Comparison of ENCODE assay signal across 23 cellular contexts in genomic region chr11:8729837-8730696, GRCh38. TPM values are rescaled to one million over a fixed set of nuclear protein-coding genes. Genes with fewer than 3 reads are reported as not detected.
A peak's percentile ranks its signal among the peaks of the same experiment; 100 is the strongest.
DNase-seq lines count a peak whose midpoint lies in the region; ATAC-seq and TF ChIP-seq lines count a peak whose summit lies in the region.
"Had no signal": no experiment of that assay in that cellular context is flagged by ENCODE, and none has a peak within 500 bp of the region (broad histone marks: within the 10 kb centered on the region; RNA-seq: fewer than 3 reads in every experiment).

No MANE protein-coding gene starts in this region.

- H3K4me3 ChIP-seq in cardiac muscle cell (no peak overlapping the region), choroid plexus epithelial cell (ENCODE audit: low read depth, low read length) (no peak overlapping the region), neural progenitor cell (no peak overlapping the region), tibial artery (no peak overlapping the region), dorsolateral prefrontal cortex (no peak overlapping the region)
- H3K4me3 ChIP-seq: coronary artery, Peyer's patch had no signal

- no peaks in the 10 kb centered on the region for H3K27me3 ChIP-seq in cardiac muscle cell
- no peaks in the 10 kb centered on the region for H3K27me3 ChIP-seq in neural progenitor cell
- H3K27me3 ChIP-seq in tibial artery: no peaks in the 10 kb centered on the region
- H3K27me3 ChIP-seq in dorsolateral prefrontal cortex: no peaks in the 10 kb centered on the region
- H3K27me3 ChIP-seq: Peyer's patch had no signal

- H3K79me2 ChIP-seq in neural progenitor cell (ENCODE audit: low read depth): no peaks in the 10 kb centered on the region

- H2AFZ ChIP-seq in neural progenitor cell (replicated peaks): no peak overlapping the region

- peak overlapping the region; percentile 66 for H3K4me3 Mint-ChIP-seq in neural progenitor cell
- H3K4me3 Mint-ChIP-seq: activated CD8-positive, alpha-beta T cell treated with anti-CD3 and anti-CD28 coated beads for 36 hours; CD4-positive, alpha-beta T cell; HFFc6; type B pancreatic cell had no signal

- intact Hi-C loops in Right ventricle myocardium superior (cut with DNase I) (loop anchor here (5.0 kb wide), 1 partner anchor 67 kb away; no protein-coding TSS in a partner anchor), tibial artery (cut with DNase I; ENCODE audit: low total_unique reads) (no loop called here), dorsolateral prefrontal cortex (cut with DNase I) (no loop called here)

- no peak overlapping the region for H3K4me2 ChIP-seq in neural progenitor cell
- H3K4me2 ChIP-seq: KMS-11 had no signal

- no peaks in the 10 kb centered on the region for H3K9me3 Mint-ChIP-seq in neural progenitor cell
- H3K9me3 Mint-ChIP-seq: activated CD8-positive, alpha-beta T cell treated with anti-CD3 and anti-CD28 coated beads for 36 hours; CD4-positive, alpha-beta T cell; HFFc6; type B pancreatic cell had no signal

- H3K36me3 Mint-ChIP-seq in neural progenitor cell: peaks cover 27% of the 10 kb centered on the region

- H3K4me1 ChIP-seq in cardiac muscle cell (ENCODE audit: low read depth) (peaks cover 14% of the 10 kb centered on the region), neural progenitor cell (no peaks in the 10 kb centered on the region), tibial artery (peaks cover 5 to 74% (median 65%) of the 10 kb centered on the region in 4 donors)

- H3K4me1 Mint-ChIP-seq in neural progenitor cell: peaks cover 42% of the 10 kb centered on the region

- peak; percentile 6 for TF ChIP-seq CTCF in cardiac muscle cell (IDR thresholded peaks at IDR 0.05; ENCODE audit: low read depth, low read length)
- peak; percentile 9 for TF ChIP-seq CTCF in choroid plexus epithelial cell (conservative IDR thresholded peaks at IDR 0.05; ENCODE audit: low read depth, low read length)
- TF ChIP-seq CTCF in neural progenitor cell (IDR thresholded peaks at IDR 0.05): no peak
- no peak for TF ChIP-seq CTCF in tibial artery (IDR thresholded peaks at IDR 0.05)
- no peak for TF ChIP-seq CTCF in dorsolateral prefrontal cortex (IDR thresholded peaks at IDR 0.05 in 54 of 56, conservative IDR thresholded peaks at IDR 0.05 in 2 of 56; ENCODE audit: low read depth in 1 of 56, partially characterized antibody in 56 of 56)

- H3K36me3 ChIP-seq in cardiac muscle cell (peaks cover 9% of the 10 kb centered on the region), neural progenitor cell (no peaks in the 10 kb centered on the region), tibial artery (peaks cover 8 to 20% (median 16%) of the 10 kb centered on the region in 3 donors)

- H3K9me3 ChIP-seq in cardiac muscle cell (ENCODE audit: low read depth) (no peaks in the 10 kb centered on the region), neural progenitor cell (ENCODE audit: low read depth) (no peaks in the 10 kb centered on the region), tibial artery (no peaks in the 10 kb centered on the region)
- H3K9me3 ChIP-seq: Peyer's patch had no signal

- H3K27me3 Mint-ChIP-seq in neural progenitor cell (ENCODE audit: insufficient read depth, low read depth): peaks cover 9% of the 10 kb centered on the region
- H3K27me3 Mint-ChIP-seq: type B pancreatic cell had no signal

- ATAC-seq in Right ventricle myocardium superior (ENCODE audit: poor library complexity) (no peak), HG02870 (IDR thresholded peaks at IDR 0.05; ENCODE audit: unreplicated experiment) (no peak)
- ATAC-seq: activated CD8-positive, alpha-beta T cell treated with anti-CD3 and anti-CD28 coated beads for 36 hours; stimulated activated naive CD8-positive, alpha-beta T cell treated with anti-CD3 and anti-CD28 coated beads, Interleukin-15, Interleukin-2, amounts not matched to agents 100 U/mL and 50 U/mL, for 24 hours had no signal

- no peak overlapping the region for H3K9ac ChIP-seq in neural progenitor cell
- H3K9ac ChIP-seq: KMS-11 had no signal

- H4K20me1 ChIP-seq in neural progenitor cell (ENCODE audit: low read depth): no peaks in the 10 kb centered on the region

- DNase-seq in cardiac muscle cell (ENCODE audit: low read depth in 1 of 2, low spot score in 1 of 2): no peak
- no peak for DNase-seq in Right ventricle myocardium superior
- DNase-seq in choroid plexus epithelial cell (ENCODE audit: low read depth): no peak
- DNase-seq in neural progenitor cell (ENCODE audit: low spot score): no peak
- DNase-seq in tibial artery: peak in 1 of 2 donors; percentile 59
- no peak for DNase-seq in dorsolateral prefrontal cortex
- DNase-seq in GF-D8 (lab: John Stamatoyannopoulos, UW): no peak
- DNase-seq: 8988T; activated CD8-positive, alpha-beta T cell treated with anti-CD3 and anti-CD28 coated beads for 36 hours; activated gamma-delta T cell; CD4-positive, alpha-beta T cell; HFFc6; NCI-H1694; NCI-H2171 treated with DMSO at 0.1 percent for 48 hours; NCI-H524 treated with DMSO at 0.1 percent for 48 hours; occipital lobe; Peyer's patch; retina; stimulated activated naive CD8-positive, alpha-beta T cell treated with anti-CD3 and anti-CD28 coated beads, Interleukin-15, Interleukin-2, amounts not matched to agents 100 U/mL and 50 U/mL, for 24 hours had no signal

- H3K27ac Mint-ChIP-seq in neural progenitor cell: peak overlapping the region; percentile 88
- H3K27ac Mint-ChIP-seq: activated CD8-positive, alpha-beta T cell treated with anti-CD3 and anti-CD28 coated beads for 36 hours; CD4-positive, alpha-beta T cell; HFFc6; type B pancreatic cell had no signal

- H3K27ac ChIP-seq in cardiac muscle cell: no peak overlapping the region
- H3K27ac ChIP-seq in neural progenitor cell: no peak overlapping the region
- H3K27ac ChIP-seq in tibial artery: peak overlapping the region; percentile 66 to 75
- H3K27ac ChIP-seq in dorsolateral prefrontal cortex: peak overlapping the region in 4 of 59 donors; percentile 10 to 84 (median 40)
- H3K27ac ChIP-seq: coronary artery, KMS-11 had no signal

- H3F3A ChIP-seq in neural progenitor cell (ENCODE audit: low read depth): no peaks in the 10 kb centered on the region

RNA-seq across cellular contexts. Expression of gene RPL27A, which starts 47.5 kb away (rescaled TPM):
- total RNA-seq in cardiac muscle cell (586 and 641 TPM in 2 replicates), Right ventricle myocardium superior (549 TPM), neural progenitor cell (ENCODE audit: low replicate concordance) (1,116 and 1,250 TPM in 2 replicates), dorsolateral prefrontal cortex (100 to 1,000 TPM; 155 to 321 (median 208) TPM)
- 634 and 755 TPM in 2 replicates for polyA plus RNA-seq in cardiac muscle cell

RNA-seq across cellular contexts. Expression of gene TRIM66, which starts 47.6 kb away (rescaled TPM):
- 3.2 and 10.9 TPM in 2 replicates for total RNA-seq in cardiac muscle cell
- polyA plus RNA-seq in cardiac muscle cell: 3.5 and 3.9 TPM in 2 replicates
- total RNA-seq in Right ventricle myocardium superior: 2.4 TPM
- total RNA-seq in neural progenitor cell (ENCODE audit: low replicate concordance): 0.95 and 3.6 TPM in 2 replicates
- total RNA-seq in dorsolateral prefrontal cortex: 10 to 100 TPM in 119 of 120 experiments, 1 to 10 TPM in 1; 9.2 to 31.7 (median 18.5) TPM

Comparison
In these comparisons a context has a peak if more than half of its experiments do, and no peak if none do; other contexts are left out.
1. H3K27ac ChIP-seq: peak in tibial artery (2 of 2); none in cardiac muscle cell (single experiment) and neural progenitor cell (single experiment).
2. CTCF ChIP-seq: peak in cardiac muscle cell (single experiment) and choroid plexus epithelial cell (single experiment); none in neural progenitor cell (single experiment), tibial artery (0 of 2) and dorsolateral prefrontal cortex (0 of 56).